In the genomic region with DNA sequence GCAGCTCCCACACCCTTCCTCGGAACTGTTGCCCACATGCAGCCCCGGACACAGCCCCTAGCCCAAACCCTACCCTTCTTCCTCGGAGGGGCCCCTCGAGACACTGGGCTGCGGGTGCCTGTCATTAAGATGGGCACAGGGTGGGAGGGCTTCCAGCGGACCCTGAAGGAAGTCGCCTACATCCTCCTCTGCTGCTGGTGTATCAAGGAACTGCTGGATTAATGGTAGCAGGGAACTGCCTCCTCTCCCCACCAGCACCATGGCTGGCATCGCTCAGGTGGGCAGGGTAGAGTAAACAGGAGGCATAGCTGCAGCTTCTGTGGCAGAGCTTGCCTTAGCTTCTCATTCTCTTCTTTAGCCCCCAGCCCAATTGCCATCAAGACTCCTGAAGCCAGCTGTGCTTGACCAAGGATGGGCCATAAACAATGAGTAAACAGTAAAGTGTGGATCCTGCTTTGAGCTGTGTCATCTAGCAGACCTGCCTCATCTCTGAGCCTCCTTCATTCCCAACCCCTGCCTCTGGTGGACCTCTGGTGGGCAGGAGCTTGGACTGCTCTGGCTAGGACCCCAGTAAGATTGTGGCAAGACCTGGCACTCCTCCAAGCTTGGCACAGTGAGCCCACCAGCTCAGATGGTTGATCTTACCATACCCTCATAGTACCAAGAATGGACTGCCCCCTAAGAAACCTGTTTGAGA, we compare ENCODE assay signal across 16 cellular contexts. TPM values are rescaled to one million over a fixed set of nuclear protein-coding genes. Genes with fewer than 3 reads are reported as not detected.
DNase-seq lines count a peak whose midpoint lies in the region; ATAC-seq, FAIRE-seq and TF ChIP-seq lines count a peak whose summit lies in the region.
"Had no signal": no experiment of that assay in that cellular context is flagged by ENCODE, and none has a peak within 500 bp of the region (broad histone marks: within the 10 kb centered on the region; RNA-seq: fewer than 3 reads in every experiment).

A gene with protein sequence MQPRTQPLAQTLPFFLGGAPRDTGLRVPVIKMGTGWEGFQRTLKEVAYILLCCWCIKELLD (plus strand): TSS at position 15 of the 697 bp plus-strand sequence. CDS start 22 bp downstream, at position 37.

- H3K4ac ChIP-seq in mesendoderm (ENCODE audit: low read depth, low read length): no peak within 1 kb of the TSS

- peaks cover 35% of the 10 kb centered on the region for H3K4me1 Mint-ChIP-seq in activated T-cell treated with anti-CD3 and anti-CD28 coated beads, Interleukin-2, amount 50 U/mL, for 72 hours (ENCODE audit: low read depth)

- CTCF ChIA-PET in A549 (lab: Yijun Ruan, JAX): interaction anchor here (1.4 kb wide), 1 partner anchor 91 kb away, joined by 7 read pairs; no protein-coding TSS in a partner anchor
- CTCF ChIA-PET in HEK293 (lab: Yijun Ruan, JAX): interaction anchor here (0.6 to 8.9 kb wide), 12 partner anchors 10 to 92 kb away, joined by 3 to 55 read pairs (median 4); a partner anchor contains a TSS

- no peak for TF ChIP-seq EP300 in A549 (IDR thresholded peaks at IDR 0.05)

- H3K27ac ChIP-seq in A549 (peak within 1 kb of the TSS; percentile 35 to 63; a peak in 5 of 6 replicates), HEK293 (ENCODE audit: extremely low read depth, low read depth, low read length) (no peak within 1 kb of the TSS), SK-N-MC (peak within 1 kb of the TSS; percentile 76), mesendoderm (ENCODE audit: low read depth, low read length) (no peak within 1 kb of the TSS)
- H3K27ac ChIP-seq: gastroesophageal sphincter, transverse colon had no signal

- no peak within 1 kb of the TSS for H2BK5ac ChIP-seq in mesendoderm (ENCODE audit: low read length)

- peaks cover 0 to 28% of the 10 kb centered on the region in 2 experiments; a peak in 2 of 3 replicates for H3K36me3 ChIP-seq in HEK293 (ENCODE audit: control insufficient read depth in 2 of 2, insufficient read depth in 1 of 2, low read length in 2 of 2)
- peaks cover 18% of the 10 kb centered on the region; the same call in 1 of the 2 replicates for H3K36me3 ChIP-seq in SK-N-MC (ENCODE audit: insufficient read depth, low read length)
- H3K36me3 ChIP-seq in mesendoderm (ENCODE audit: control insufficient read depth, insufficient read depth, low read length): peaks cover 13% of the 10 kb centered on the region
- H3K36me3 ChIP-seq: transverse colon had no signal

- ATAC-seq in A549 (peak; percentile 7 to 25; a peak in 3 of 6 replicates), GM19324 (IDR thresholded peaks at IDR 0.05; ENCODE audit: low FRiP score, unreplicated experiment) (no peak)
- no peak for ATAC-seq in activated T-cell treated with anti-CD3 and anti-CD28 coated beads, Interleukin-2, amount 50 U/mL, for 72 hours (replicated peaks in 1 of 2)
- ATAC-seq: gastroesophageal sphincter had no signal

- no peak within 1 kb of the TSS for H2AK5ac ChIP-seq in mesendoderm (ENCODE audit: low read length)

- H3K27me3 ChIP-seq in mesendoderm (ENCODE audit: insufficient read depth, low read length, poor library complexity): no peaks in the 10 kb centered on the region
- H3K27me3 ChIP-seq: gastroesophageal sphincter, transverse colon had no signal

- no peaks in the 10 kb centered on the region for H3K79me2 ChIP-seq in mesendoderm (ENCODE audit: control insufficient read depth, insufficient read depth, low read length)

- no peak for TF ChIP-seq POLR2A in A549 (IDR thresholded peaks at IDR 0.05; ENCODE audit: low read length)

- H3K56ac ChIP-seq in mesendoderm (ENCODE audit: low read length): peak within 1 kb of the TSS; percentile 15

- no peaks in the 10 kb centered on the region for H3K9me3 Mint-ChIP-seq in activated T-cell treated with anti-CD3 and anti-CD28 coated beads, Interleukin-2, amount 50 U/mL, for 72 hours
- H3K9me3 Mint-ChIP-seq: activated CD4-positive, alpha-beta memory T cell treated with anti-CD3 and anti-CD28 coated beads for 36 hours had no signal

- H3K4me3 Mint-ChIP-seq in activated T-cell treated with anti-CD3 and anti-CD28 coated beads, Interleukin-2, amount 50 U/mL, for 72 hours: no peak within 1 kb of the TSS
- H3K4me3 Mint-ChIP-seq: activated CD4-positive, alpha-beta memory T cell treated with anti-CD3 and anti-CD28 coated beads for 36 hours had no signal

- no peak within 1 kb of the TSS for H3K4me3 ChIP-seq in A549
- no peak within 1 kb of the TSS for H3K4me3 ChIP-seq in HEK293 (ENCODE audit: low read depth, low read length)
- H3K4me3 ChIP-seq in SK-N-MC: no peak within 1 kb of the TSS
- H3K4me3 ChIP-seq in mesendoderm (ENCODE audit: low read length): no peak within 1 kb of the TSS
- H3K4me3 ChIP-seq: gastroesophageal sphincter, transverse colon had no signal

- H3K79me1 ChIP-seq in mesendoderm (ENCODE audit: low read length): peaks cover 12% of the 10 kb centered on the region

- no peaks in the 10 kb centered on the region for H3K27me3 Mint-ChIP-seq in activated T-cell treated with anti-CD3 and anti-CD28 coated beads, Interleukin-2, amount 50 U/mL, for 72 hours (ENCODE audit: low read depth)
- H3K27me3 Mint-ChIP-seq: activated CD4-positive, alpha-beta memory T cell treated with anti-CD3 and anti-CD28 coated beads for 36 hours had no signal

- H3K4me2 ChIP-seq in A549 (no peak within 1 kb of the TSS), mesendoderm (ENCODE audit: low read length) (no peak within 1 kb of the TSS)

- no peak within 1 kb of the TSS for H2BK15ac ChIP-seq in mesendoderm (replicated peaks; ENCODE audit: low read depth)

- H2BK120ac ChIP-seq in mesendoderm (ENCODE audit: low read depth, low read length): no peak within 1 kb of the TSS

- WGBS in A549 (ENCODE audit: missing lambda C conversion rate): 89% methylated on average over 7 of the region's 8 CpGs
- no CpG with 5 or more reads among the region's 8 CpGs for WGBS in mesendoderm (ENCODE audit: extremely low coverage, insufficient coverage, low lambda C conversion rate)

- H3K36me3 Mint-ChIP-seq in activated T-cell treated with anti-CD3 and anti-CD28 coated beads, Interleukin-2, amount 50 U/mL, for 72 hours (ENCODE audit: insufficient read depth in 2 of 2): peaks cover 2 to 6% of the 10 kb centered on the region in 2 donors

- FAIRE-seq in A549 (lab: Jason Lieb, UNC): no peak
- FAIRE-seq: bronchial epithelial cell, endometrium had no signal

- POLR2A ChIA-PET in A549 (lab: Yijun Ruan, JAX): interaction anchor here (0.6 to 6.0 kb wide), 6 partner anchors 9 to 60 kb away, joined by 3 to 91 read pairs (median 6); a partner anchor contains a TSS
- POLR2A ChIA-PET in HEK293 (lab: Yijun Ruan, JAX): interaction anchor here (0.8 to 3.3 kb wide), 13 partner anchors 10 to 338 kb away, joined by 3 to 28 read pairs (median 4); a partner anchor contains a TSS

- H3K9ac ChIP-seq in SK-N-MC (ENCODE audit: insufficient read length): no peak within 1 kb of the TSS
- H3K9ac ChIP-seq in mesendoderm (ENCODE audit: low read length): no peak within 1 kb of the TSS

- DNase-seq in A549 (ENCODE audit: low read depth in 1 of 2, low spot score in 1 of 2) (no peak), SK-N-MC (ENCODE audit: low read depth, low spot score) (no peak), mesendoderm (no peak), iPS-NIHi7 (ENCODE audit: extremely low spot score) (no peak), NCI-H446 treated with DMSO at 0.1 percent for 48 hours (lab: John Stamatoyannopoulos, UW) (no peak)
- no peak for DNase-seq in activated T-cell treated with anti-CD3 and anti-CD28 coated beads, Interleukin-2, amount 50 U/mL, for 72 hours
- DNase-seq: activated CD4-positive, alpha-beta memory T cell treated with anti-CD3 and anti-CD28 coated beads for 36 hours; activated gamma-delta T cell; KBM-7; transverse colon had no signal

- TF ChIP-seq CTCF in A549 (IDR thresholded peaks at IDR 0.05): no peak
- TF ChIP-seq CTCF in HEK293 (tag by site-specific recombination; IDR thresholded peaks at IDR 0.05): no peak

- H4K5ac ChIP-seq in mesendoderm (ENCODE audit: low read length): no peak within 1 kb of the TSS

- no peak for TF ChIP-seq RAD21 in A549 (conservative IDR thresholded peaks at IDR 0.05 in 1 of 2, IDR thresholded peaks at IDR 0.05 in 1 of 2)

- H3K4me1 ChIP-seq in A549 (peaks cover 31% of the 10 kb centered on the region), HEK293 (ENCODE audit: control insufficient read depth, insufficient read depth, low read length) (no peaks in the 10 kb centered on the region), mesendoderm (ENCODE audit: control insufficient read depth, low read depth, low read length) (no peaks in the 10 kb centered on the region)

- no peak within 1 kb of the TSS for H3K27ac Mint-ChIP-seq in activated T-cell treated with anti-CD3 and anti-CD28 coated beads, Interleukin-2, amount 50 U/mL, for 72 hours
- H3K27ac Mint-ChIP-seq: activated CD4-positive, alpha-beta memory T cell treated with anti-CD3 and anti-CD28 coated beads for 36 hours had no signal

- no peak within 1 kb of the TSS for H4K8ac ChIP-seq in mesendoderm (ENCODE audit: low read depth, low read length)

- no peaks in the 10 kb centered on the region for H3K9me3 ChIP-seq in A549
- no peaks in the 10 kb centered on the region for H3K9me3 ChIP-seq in HEK293 (ENCODE audit: control insufficient read depth, insufficient read depth, low read depth, low read length)
- H3K9me3 ChIP-seq in SK-N-MC (ENCODE audit: low read depth, low read length): no peaks in the 10 kb centered on the region
- H3K9me3 ChIP-seq: gastroesophageal sphincter, transverse colon had no signal

- no peak within 1 kb of the TSS for H3K23ac ChIP-seq in mesendoderm (ENCODE audit: low read length)

- H3K18ac ChIP-seq in mesendoderm (ENCODE audit: low read length): no peak within 1 kb of the TSS

TF ChIP-seq in HEK293, 187 proteins besides CTCF, POLR2A, EP300 and RAD21:
- TF ChIP-seq SETDB1 (IDR thresholded peaks at IDR 0.05; ENCODE audit: insufficient read length, low read length): no peak
- TF ChIP-seq EGR2 (tag by site-specific recombination; IDR thresholded peaks at IDR 0.05; ENCODE audit: low read depth): 0 out of 2 replicates have a peak, but pooled peaks have one; percentile 25
- TF ChIP-seq ZFHX2 (tag by site-specific recombination; conservative IDR thresholded peaks at IDR 0.05): peak; percentile 43

RNA-seq across cellular contexts. Expression of the gene that starts here (rescaled TPM):
- 0.32 TPM in 1 of 2 replicates, not detected in the other for polyA plus RNA-seq in A549 (2011; rRNA removed)
- polyA plus RNA-seq in A549 (2012; cell fraction: cytosol; rRNA removed): 0.09 TPM in 1 of 2 replicates, not detected in the other
- 0.55 and 0.58 TPM in 2 replicates for polyA plus RNA-seq in A549 (2012; cell fraction: nucleus; rRNA removed)
- not detected in 3 replicates for polyA plus RNA-seq in A549 (2017; fragmentation: RNase III; extraction: RNeasy Plus Mini Kit Qiagen cat#74134 plus additional on column Dnase treatment)
- polyA minus RNA-seq in A549 (2011; rRNA and poly(A)+ RNA removed): 1.9 and 5.0 TPM in 2 replicates
- 0.28 TPM for polyA plus RNA-seq in mesendoderm (2013, experiment 1 of 2)
- polyA plus RNA-seq in mesendoderm (2013, experiment 2 of 2): 0.11 TPM
- total RNA-seq in activated T-cell treated with anti-CD3 and anti-CD28 coated beads, Interleukin-2, amount 50 U/mL, for 72 hours: 1 to 10 TPM in 1 of 2 donors, under 1 TPM in 1; 0.65 to 2.3 TPM
- total RNA-seq: bronchial epithelial cell, gastroesophageal sphincter, transverse colon had no signal
- polyA plus RNA-seq: BJ had no signal

Comparison
In these comparisons a context has a peak if more than half of its experiments do, and no peak if none do; other contexts are left out.
1. ATAC-seq: peak in A549 (2 of 2); none in activated T-cell treated with anti-CD3 and anti-CD28 coated beads, Interleukin-2, amount 50 U/mL, for 72 hours (0 of 2) and GM19324 (single experiment).
2. H3K27ac ChIP-seq: peak in A549 (2 of 2) and SK-N-MC (single experiment); none in HEK293 (single experiment) and mesendoderm (single experiment).